Comparison of ENCODE assay signal across 20 cellular contexts in the genomic region with DNA sequence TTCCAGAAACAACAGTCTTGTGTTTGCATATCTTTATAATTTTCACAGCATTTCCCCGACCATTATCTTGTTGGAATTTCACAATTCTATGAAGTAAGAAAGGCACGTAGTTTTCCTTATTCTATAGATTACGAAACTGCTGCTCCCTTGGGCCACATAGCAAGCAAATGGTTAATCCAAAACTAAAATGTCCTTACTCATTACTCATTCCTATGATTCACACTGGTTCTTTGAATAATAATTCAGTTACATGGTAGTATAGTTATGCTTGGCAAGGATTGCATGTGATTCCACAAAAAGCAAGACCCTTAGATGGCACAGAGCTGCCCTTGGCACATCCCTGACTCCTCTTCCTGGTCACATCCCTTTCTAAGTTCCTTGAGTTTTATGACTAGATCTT. TPM values are rescaled to one million over a fixed set of nuclear protein-coding genes. Genes with fewer than 3 reads are reported as not detected.
"Had no signal": no experiment of that assay in that cellular context is flagged by ENCODE, and none has a peak within 500 bp of the region (broad histone marks: within the 10 kb centered on the region; RNA-seq: fewer than 3 reads in every experiment).

No MANE protein-coding gene starts in this region.

- H3K27ac ChIP-seq: foreskin keratinocyte, transverse colon, WERI-Rb-1 had no signal

- H3K4me3 ChIP-seq: mucosa of descending colon, transverse colon had no signal

- H3K4me1 ChIP-seq: foreskin keratinocyte, transverse colon had no signal

- H3K27me3 ChIP-seq: foreskin keratinocyte, transverse colon had no signal

- ATAC-seq: activated CD4-positive, alpha-beta T cell treated with anti-CD3 and anti-CD28 coated beads for 36 hours; foreskin keratinocyte; left lobe of liver; mucosa of descending colon; naive thymus-derived CD8-positive, alpha-beta T cell; right cardiac atrium; stimulated activated naive B cell treated with anti-CD40 and anti-IgM and Interleukin-4, amounts not matched to agents 10 μg/mL and 1 μg/mL and 100 μg/mL, for 72 hours had no signal

- DNase-seq: activated CD4-positive, alpha-beta T cell treated with anti-CD3 and anti-CD28 coated beads for 36 hours; activated naive CD4-positive, alpha-beta T cell treated with anti-CD3 and anti-CD28 coated beads for 36 hours; cerebellar nuclear complex; dermis blood vessel endothelial cell; erythroblast; foreskin keratinocyte; head of caudate nucleus; mucosa of descending colon; naive thymus-derived CD8-positive, alpha-beta T cell; nucleus accumbens; right cardiac atrium; stimulated activated CD4-positive, alpha-beta T cell treated with anti-CD3 and anti-CD28 coated beads, Interleukin-2, amount 100 ng/mL, for 24 hours; stimulated activated naive B cell treated with anti-CD40 and anti-IgM and Interleukin-4, amounts not matched to agents 10 μg/mL and 1 μg/mL and 100 μg/mL, for 72 hours; transverse colon; WERI-Rb-1 had no signal

- H3K36me3 ChIP-seq: transverse colon, WERI-Rb-1 had no signal

- H3K9me3 ChIP-seq: mucosa of descending colon, transverse colon had no signal

RNA-seq across cellular contexts. Expression of a gene that starts 51.2 kb away (rescaled TPM):
- total RNA-seq: activated CD4-positive, alpha-beta T cell treated with anti-CD3 and anti-CD28 coated beads for 36 hours; activated naive CD4-positive, alpha-beta T cell treated with anti-CD3 and anti-CD28 coated beads for 36 hours; activated T-helper 1 cell treated with anti-CD3 and anti-CD28 coated beads, Interleukin-12 subunit alpha, Interleukin-12 subunit beta, Interleukin-2, Interleukin-4 antibody, amounts not matched to agents 30 ng/mL and 10 ng/mL and 1 ng/mL, durations not matched to agents 14 hours and 24 hours and 36 hours; dermis blood vessel endothelial cell; foreskin keratinocyte; left lobe of liver; mucosa of descending colon; naive thymus-derived CD8-positive, alpha-beta T cell; progenitor cell of endocrine pancreas; right cardiac atrium; subcutaneous adipose tissue; transverse colon had no signal
- polyA plus RNA-seq: adipose tissue; foreskin keratinocyte; naive thymus-derived CD8-positive, alpha-beta T cell; right cardiac atrium had no signal
